8 cellular contexts compared by ENCODE assay signal in the genomic region with DNA sequence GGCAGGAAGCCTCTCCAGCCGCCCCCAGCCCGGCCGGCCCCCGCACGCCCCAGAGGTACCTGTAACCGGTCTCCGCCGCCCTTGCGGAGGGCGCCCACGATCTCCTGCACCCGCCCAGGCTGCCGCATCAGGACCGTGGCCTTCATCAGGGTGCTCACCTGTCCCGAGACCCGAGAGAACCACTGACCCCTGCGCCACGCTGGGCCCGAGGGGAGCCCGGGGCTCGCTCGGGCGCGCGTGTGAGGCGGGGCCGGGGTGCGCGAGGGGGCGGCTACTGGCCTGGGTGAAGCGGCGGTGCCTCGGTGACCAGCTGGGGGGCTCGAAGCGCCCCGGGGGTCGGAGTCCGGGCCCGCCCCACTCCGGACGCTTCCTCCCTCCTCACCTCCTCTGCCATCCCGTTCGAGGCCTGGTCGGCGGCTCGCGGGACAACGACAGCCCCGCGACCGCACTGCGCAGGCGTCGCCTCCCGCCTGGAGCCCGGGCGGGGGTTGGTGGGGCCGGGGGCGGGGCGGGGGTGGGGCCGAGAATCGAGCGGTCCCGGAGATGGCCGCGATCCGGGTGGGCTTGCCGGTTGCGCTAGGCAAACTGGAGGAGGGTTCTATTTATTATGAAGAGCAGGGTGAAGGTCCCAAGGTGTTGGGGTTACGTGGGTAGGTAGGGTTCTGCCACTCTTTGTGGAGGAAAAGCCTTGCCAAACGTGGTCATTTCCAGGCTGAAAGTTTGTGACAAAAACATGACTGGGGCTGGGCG. TPM values are rescaled to one million over a fixed set of nuclear protein-coding genes. Genes with fewer than 3 reads are reported as not detected.
DNase-seq lines count a peak whose midpoint lies in the region; ATAC-seq and TF ChIP-seq lines count a peak whose summit lies in the region.

A gene (minus strand): TSS at position 433 of the 750 bp plus-strand sequence. CDS start 39 bp downstream, at position 394.

- peak within 1 kb of the TSS; percentile 34 to 73 (median 68) for H3K27ac ChIP-seq in body of pancreas

- peak within 1 kb of the TSS; percentile 84 for H3K4me3 Mint-ChIP-seq in T-helper 2 cell treated with Interferon-gamma antibody and Interleukin-4, amounts not matched to agents 5 μg/mL and 100 μg/mL, for 36 hours

- intact Hi-C loops in body of pancreas (cut with DNase I) = no loop called here

- TF ChIP-seq POLR2A in body of pancreas (IDR thresholded peaks at IDR 0.05) = peak; percentile 14 to 39 (median 37)

- H3K4me1 ChIP-seq in body of pancreas = peaks cover 18% of the 10 kb centered on the region

- H3K9me3 Mint-ChIP-seq in T-helper 2 cell treated with Interferon-gamma antibody and Interleukin-4, amounts not matched to agents 5 μg/mL and 100 μg/mL, for 36 hours = no peaks in the 10 kb centered on the region

- no peak for TF ChIP-seq CTCF in body of pancreas (IDR thresholded peaks at IDR 0.05)

- peaks cover 8% of the 10 kb centered on the region for H3K36me3 Mint-ChIP-seq in T-helper 2 cell treated with Interferon-gamma antibody and Interleukin-4, amounts not matched to agents 5 μg/mL and 100 μg/mL, for 36 hours (ENCODE audit: low read depth)

- no peaks in the 10 kb centered on the region for H3K27me3 ChIP-seq in body of pancreas

- H3K36me3 ChIP-seq in body of pancreas (replicated peaks in 1 of 2; ENCODE audit: insufficient read depth in 1 of 2, low read depth in 2 of 2) = peaks cover 0 to 2% of the 10 kb centered on the region in 2 donors

- H3K9me3 ChIP-seq in body of pancreas (no peaks in the 10 kb centered on the region), iPS-18c (ENCODE audit: control insufficient read depth, insufficient read depth, low read length) (no peaks in the 10 kb centered on the region)

- ATAC-seq in body of pancreas = peak; percentile 91

- peaks cover 13% of the 10 kb centered on the region for H3K4me1 Mint-ChIP-seq in T-helper 2 cell treated with Interferon-gamma antibody and Interleukin-4, amounts not matched to agents 5 μg/mL and 100 μg/mL, for 36 hours (ENCODE audit: low read depth)

- peaks cover 2% of the 10 kb centered on the region for H3K27me3 Mint-ChIP-seq in T-helper 2 cell treated with Interferon-gamma antibody and Interleukin-4, amounts not matched to agents 5 μg/mL and 100 μg/mL, for 36 hours (ENCODE audit: low read depth)

- 0 to 1% methylated on average over 1 to 47 of the region's 72 CpGs for WGBS in body of pancreas, 2 donors

- H3K4me3 ChIP-seq in body of pancreas = peak within 1 kb of the TSS; percentile 91 to 97
- H3K4me3 ChIP-seq in iPS-18c (ENCODE audit: insufficient read depth, low read depth, low read length) = peak within 1 kb of the TSS; percentile 89
- peak within 1 kb of the TSS; percentile 82 for H3K4me3 ChIP-seq in skeletal muscle cell (ENCODE audit: low read depth, low read length)

- H3K27ac Mint-ChIP-seq in T-helper 2 cell treated with Interferon-gamma antibody and Interleukin-4, amounts not matched to agents 5 μg/mL and 100 μg/mL, for 36 hours = peak within 1 kb of the TSS; percentile 62

- DNase-seq in NCI-H1436 (lab: John Stamatoyannopoulos, UW) (peak; percentile 30), NCI-H1436 treated with DMSO at 0.1 percent for 48 hours (lab: John Stamatoyannopoulos, UW) (no peak), HuH-7.5 (ENCODE audit: low spot score) (peak; percentile 86), body of pancreas (peak; percentile 57 to 78 (median 66)), skeletal muscle cell (ENCODE audit: low read depth) (no peak), GF-D8 (lab: John Stamatoyannopoulos, UW) (no peak)
- peak; percentile 51 for DNase-seq in T-helper 2 cell treated with Interferon-gamma antibody and Interleukin-4, amounts not matched to agents 5 μg/mL and 100 μg/mL, for 36 hours (ENCODE audit: low spot score)

RNA-seq across cellular contexts. Expression of the gene that starts here (rescaled TPM):
- 10 to 100 TPM; 43.1 to 46.5 TPM for total RNA-seq in body of pancreas

Comparison
In these comparisons a context has a peak if more than half of its experiments do, and no peak if none do; other contexts are left out.
1. DNase-seq: peak in NCI-H1436 (single experiment), HuH-7.5 (single experiment), T-helper 2 cell treated with Interferon-gamma antibody and Interleukin-4, amounts not matched to agents 5 μg/mL and 100 μg/mL, for 36 hours (single experiment) and body of pancreas (4 of 4); none in NCI-H1436 treated with DMSO at 0.1 percent for 48 hours (single experiment), skeletal muscle cell (single experiment) and GF-D8 (single experiment).
2. Peak in every context shown above with its lines, with median percentiles within 50 percentile points of each other: H3K4me3 ChIP-seq.